Comparison of ENCODE assay signal across 25 cellular contexts in genomic region chr4:170522427-170522970, GRCh38.
"Had no signal": no experiment of that assay in that cellular context is flagged by ENCODE, and none has a peak within 500 bp of the region (broad histone marks: within the 10 kb centered on the region; RNA-seq: fewer than 3 reads in every experiment).

No MANE protein-coding gene starts in this region.

- H3K4me1 ChIP-seq: esophagus muscularis mucosa, foreskin keratinocyte, gastroesophageal sphincter, pancreas, spleen, testis, tibial nerve, upper lobe of left lung had no signal

- H3K4me3 ChIP-seq: coronary artery, esophagus muscularis mucosa, gastroesophageal sphincter, lung, pancreas, skin epidermis, spleen, testis, tibial nerve, upper lobe of left lung had no signal

- ATAC-seq: foreskin keratinocyte; gastroesophageal sphincter; left colon; natural killer cell; pancreas; stimulated activated memory B cell treated with anti-CD40 and anti-IgM and Interleukin-4, amounts not matched to agents 10 μg/mL and 1 μg/mL and 100 μg/mL, for 72 hours; stimulated activated naive CD8-positive, alpha-beta T cell treated with anti-CD3 and anti-CD28 coated beads, Interleukin-15, Interleukin-2, amounts not matched to agents 100 U/mL and 50 U/mL, for 24 hours had no signal

- H3K9me3 ChIP-seq: esophagus muscularis mucosa, gastroesophageal sphincter, pancreas, testis, tibial nerve, upper lobe of left lung had no signal

- H3K27me3 ChIP-seq: esophagus muscularis mucosa, foreskin keratinocyte, gastroesophageal sphincter, pancreas, spleen, testis, tibial nerve, upper lobe of left lung had no signal

- H3K36me3 ChIP-seq: esophagus muscularis mucosa, gastroesophageal sphincter, pancreas, spleen, tibial nerve, upper lobe of left lung had no signal

- DNase-seq: dermis blood vessel endothelial cell; effector memory CD4-positive, alpha-beta T cell; foreskin keratinocyte; hypothalamus; immature natural killer cell; islet precursor cell; kidney glomerular epithelial cell; left colon; natural killer cell; pancreas; spleen; stimulated activated CD4-positive, alpha-beta T cell treated with anti-CD3 and anti-CD28 coated beads, Interleukin-4, amount 100 ng/mL, for 4 hours; stimulated activated naive CD8-positive, alpha-beta T cell treated with anti-CD3 and anti-CD28 coated beads, Interleukin-15, Interleukin-2, amounts not matched to agents 100 U/mL and 50 U/mL, for 24 hours; substantia nigra; testis; upper lobe of left lung had no signal

- H3K27ac ChIP-seq: coronary artery, esophagus muscularis mucosa, foreskin keratinocyte, gastroesophageal sphincter, pancreas, skin epidermis, spleen, testis, tibial nerve, upper lobe of left lung had no signal

- FAIRE-seq: endothelial cell of umbilical vein, pancreas, urothelium cell line had no signal
